In the genomic region with DNA sequence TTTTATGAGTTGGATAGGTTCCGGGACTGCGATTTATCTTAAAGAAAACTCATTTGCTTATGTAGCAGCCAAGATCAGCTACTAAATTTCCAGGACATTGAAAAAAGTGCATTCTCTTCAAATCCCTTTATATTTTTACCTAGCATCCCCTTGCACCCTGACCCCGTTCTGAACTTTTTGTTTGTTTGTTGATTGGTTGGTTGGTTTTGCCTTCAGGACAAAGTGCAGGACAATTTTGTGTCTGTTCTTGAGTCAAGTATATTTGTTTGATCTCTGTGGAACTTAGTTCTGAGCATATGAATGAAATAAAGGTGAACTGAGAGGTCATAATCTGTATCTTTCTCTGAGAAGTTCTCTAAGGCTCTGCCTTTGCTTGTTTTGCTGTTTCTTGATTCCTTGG, we compare ENCODE assay signal across 20 cellular contexts.
"Had no signal": no experiment of that assay in that cellular context is flagged by ENCODE, and none has a peak within 500 bp of the region (broad histone marks: within the 10 kb centered on the region; RNA-seq: fewer than 3 reads in every experiment).

No MANE protein-coding gene starts in this region.

- H3K9me3 ChIP-seq: SK-N-SH had no signal

- ATAC-seq: Panc1, PC-3 had no signal

- H3K27ac ChIP-seq: RWPE1 had no signal

- H3K9ac ChIP-seq: SK-N-SH had no signal

- FAIRE-seq: HTR-8/SVneo had no signal

- H3K4me2 ChIP-seq: SK-N-SH had no signal

- DNase-seq: KBM-7, MV-4-11, NCI-H1048, NCI-H1105, NCI-H1417, NCI-H1436 treated with DMSO at 0.1 percent for 48 hours, NCI-H1694 treated with DMSO at 0.1 percent for 48 hours, NCI-H1930, NCI-H2081, NCI-H2107, NCI-H2227 treated with DMSO at 0.1 percent for 48 hours, NCI-H524, NCI-H526 treated with DMSO at 0.1 percent for 48 hours, NCI-H748 treated with DMSO at 0.1 percent for 48 hours, PC-3, SHP77, SK-N-SH had no signal
